ENCODE assay signal across 8 cellular contexts in the genomic region with DNA sequence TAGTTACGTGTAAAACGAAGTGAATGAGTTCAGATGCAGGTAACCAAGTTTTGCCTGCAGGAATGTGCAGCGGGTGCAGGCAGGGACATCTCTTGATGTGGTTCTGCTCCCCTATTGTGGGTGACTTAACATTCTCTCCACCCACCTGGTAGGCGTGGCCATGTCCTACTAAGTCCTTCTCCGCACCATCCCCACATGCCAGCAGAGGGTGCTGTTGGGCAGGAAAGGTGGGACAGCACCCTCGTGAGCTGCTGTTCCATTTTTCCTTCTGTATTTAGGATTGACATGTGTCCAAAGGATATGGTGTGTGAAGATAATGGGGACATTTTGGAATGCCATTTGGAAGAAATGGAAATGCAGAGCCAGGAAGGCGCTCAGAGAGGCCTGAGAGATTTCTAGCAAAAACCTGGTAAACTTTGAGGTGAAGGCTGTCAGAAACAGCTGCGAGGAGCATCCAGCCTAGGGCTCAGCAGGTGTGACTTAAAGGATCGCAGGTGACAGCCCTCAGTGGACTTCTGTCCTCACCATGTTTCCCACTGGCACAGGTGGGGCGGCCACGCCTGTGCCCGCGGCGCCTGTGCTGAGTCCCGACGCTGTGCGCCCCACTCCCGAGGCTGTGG. TPM values are rescaled to one million over a fixed set of nuclear protein-coding genes. Genes with fewer than 3 reads are reported as not detected.
DNase-seq lines count a peak whose midpoint lies in the region; ATAC-seq and TF ChIP-seq lines count a peak whose summit lies in the region.

No MANE protein-coding gene starts in this region.

- intact Hi-C loops in dorsolateral prefrontal cortex (cut with DNase I): loop anchor here (1.0 to 5.0 kb wide), 4 partner anchors 28 to 450 kb away; no protein-coding TSS in a partner anchor

- H3K9ac ChIP-seq in liver (ENCODE audit: low read depth in 1 of 2, low read length in 2 of 2): peak overlapping the region in 1 of 2 donors; percentile 40

- peak; percentile 99 for TF ChIP-seq RAD21 in liver (IDR thresholded peaks at IDR 0.05)

- no peaks in the 10 kb centered on the region for H3K9me3 ChIP-seq in liver (ENCODE audit: control insufficient read depth in 4 of 4, low read length in 3 of 4)

- ATAC-seq in GM19372 (IDR thresholded peaks at IDR 0.05; ENCODE audit: low read depth, unreplicated experiment): peak; percentile 90
- peak; percentile 99 for ATAC-seq in HG03520 (IDR thresholded peaks at IDR 0.05; ENCODE audit: unreplicated experiment)

- no peaks in the 10 kb centered on the region for H3K36me3 ChIP-seq in liver (ENCODE audit: control insufficient read depth in 4 of 4, insufficient read depth in 3 of 4, low read depth in 1 of 4, low read length in 3 of 4)

- DNase-seq in NCI-H69 (lab: John Stamatoyannopoulos, UW): peak; percentile 99
- peak; percentile 92 to 95 for DNase-seq in activated CD4-positive, alpha-beta T cell treated with anti-CD3 and anti-CD28 coated beads, Interleukin-2, amount 50 U/mL, for 24 hours (ENCODE audit: low read depth in 1 of 2, low spot score in 1 of 2)
- DNase-seq in dorsolateral prefrontal cortex: peak; percentile 92 to 98 (median 96)
- peak; percentile 98 to 99 for DNase-seq in stimulated activated CD4-positive, alpha-beta T cell treated with anti-CD3 and anti-CD28 coated beads, Interleukin-2, amount 100 ng/mL, for 48 hours

- 1% methylated on average over 18 of the region's 18 CpGs for WGBS in liver

- H3K27ac ChIP-seq in C4-2B: peak overlapping the region; percentile 72
- peak overlapping the region in 38 of 59 donors; percentile 5 to 84 (median 60) for H3K27ac ChIP-seq in dorsolateral prefrontal cortex
- no peak overlapping the region for H3K27ac ChIP-seq in liver (ENCODE audit: low read depth in 1 of 2, low read length in 2 of 2)

- H3K4me1 ChIP-seq in liver (ENCODE audit: control insufficient read depth in 4 of 4, insufficient read depth in 4 of 4, low read length in 3 of 4): peaks cover 0 to 13% (median 7%) of the 10 kb centered on the region in 4 donors

- TF ChIP-seq CTCF in C4-2B (conservative IDR thresholded peaks at IDR 0.05): peak; percentile 94
- TF ChIP-seq CTCF in dorsolateral prefrontal cortex (IDR thresholded peaks at IDR 0.05 in 54 of 56, conservative IDR thresholded peaks at IDR 0.05 in 2 of 56; ENCODE audit: low read depth in 1 of 56, partially characterized antibody in 56 of 56): peak; percentile 86 to 99 (median 97)
- TF ChIP-seq CTCF in liver (IDR thresholded peaks at IDR 0.05; ENCODE audit: low read depth, low read length, missing input control): peak; percentile 99

- H3K27me3 ChIP-seq in dorsolateral prefrontal cortex (peaks cover 0 to 4% (median 0%) of the 10 kb centered on the region in 45 donors), liver (ENCODE audit: control insufficient read depth in 4 of 4, insufficient read depth in 4 of 4, low read length in 3 of 4) (no peaks in the 10 kb centered on the region)

- H3K4me3 ChIP-seq in dorsolateral prefrontal cortex (peak overlapping the region; percentile 43 to 76 (median 64)), liver (ENCODE audit: low read depth in 1 of 3, low read length in 3 of 3) (peak overlapping the region in 2 of 3 donors; percentile 33 to 56)

TF ChIP-seq in liver, 16 proteins besides CTCF, POLR2A, EP300 and RAD21:
- peak; percentile 52 for TF ChIP-seq YY1 (IDR thresholded peaks at IDR 0.05)
- TF ChIP-seq GABPA (IDR thresholded peaks at IDR 0.05 in 1 of 2, conservative IDR thresholded peaks at IDR 0.05 in 1 of 2): no peak
- TF ChIP-seq, protein P1, sequence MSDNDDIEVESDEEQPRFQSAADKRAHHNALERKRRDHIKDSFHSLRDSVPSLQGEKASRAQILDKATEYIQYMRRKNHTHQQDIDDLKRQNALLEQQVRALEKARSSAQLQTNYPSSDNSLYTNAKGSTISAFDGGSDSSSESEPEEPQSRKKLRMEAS (IDR thresholded peaks at IDR 0.05): peak; percentile 71
- no peak for TF ChIP-seq FOXA2 (IDR thresholded peaks at IDR 0.05)
- peak in 1 of 2 donors; percentile 21 for TF ChIP-seq RXRA (IDR thresholded peaks at IDR 0.05)
- TF ChIP-seq JUND (IDR thresholded peaks at IDR 0.05): no peak
- no peak for TF ChIP-seq FOXA1 (IDR thresholded peaks at IDR 0.05)
- TF ChIP-seq SP1 (IDR thresholded peaks at IDR 0.05): peak; percentile 47
- no peak for TF ChIP-seq HNF4G (IDR thresholded peaks at IDR 0.05)
- peak; percentile 11 to 36 for TF ChIP-seq HNF4A (conservative IDR thresholded peaks at IDR 0.05)
- no peak for TF ChIP-seq NR2F2 (IDR thresholded peaks at IDR 0.05)
- TF ChIP-seq, protein P2, sequence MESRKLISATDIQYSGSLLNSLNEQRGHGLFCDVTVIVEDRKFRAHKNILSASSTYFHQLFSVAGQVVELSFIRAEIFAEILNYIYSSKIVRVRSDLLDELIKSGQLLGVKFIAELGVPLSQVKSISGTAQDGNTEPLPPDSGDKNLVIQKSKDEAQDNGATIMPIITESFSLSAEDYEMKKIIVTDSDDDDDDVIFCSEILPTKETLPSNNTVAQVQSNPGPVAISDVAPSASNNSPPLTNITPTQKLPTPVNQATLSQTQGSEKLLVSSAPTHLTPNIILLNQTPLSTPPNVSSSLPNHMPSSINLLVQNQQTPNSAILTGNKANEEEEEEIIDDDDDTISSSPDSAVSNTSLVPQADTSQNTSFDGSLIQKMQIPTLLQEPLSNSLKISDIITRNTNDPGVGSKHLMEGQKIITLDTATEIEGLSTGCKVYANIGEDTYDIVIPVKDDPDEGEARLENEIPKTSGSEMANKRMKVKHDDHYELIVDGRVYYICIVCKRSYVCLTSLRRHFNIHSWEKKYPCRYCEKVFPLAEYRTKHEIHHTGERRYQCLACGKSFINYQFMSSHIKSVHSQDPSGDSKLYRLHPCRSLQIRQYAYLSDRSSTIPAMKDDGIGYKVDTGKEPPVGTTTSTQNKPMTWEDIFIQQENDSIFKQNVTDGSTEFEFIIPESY (IDR thresholded peaks at IDR 0.05): no peak
- peak in 1 of 2 donors; percentile 51 for TF ChIP-seq EGR1 (IDR thresholded peaks at IDR 0.05; ENCODE audit: low read depth in 2 of 2)
- TF ChIP-seq, protein P3, sequence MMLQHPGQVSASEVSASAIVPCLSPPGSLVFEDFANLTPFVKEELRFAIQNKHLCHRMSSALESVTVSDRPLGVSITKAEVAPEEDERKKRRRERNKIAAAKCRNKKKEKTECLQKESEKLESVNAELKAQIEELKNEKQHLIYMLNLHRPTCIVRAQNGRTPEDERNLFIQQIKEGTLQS (IDR thresholded peaks at IDR 0.05): no peak
- TF ChIP-seq, protein P4, sequence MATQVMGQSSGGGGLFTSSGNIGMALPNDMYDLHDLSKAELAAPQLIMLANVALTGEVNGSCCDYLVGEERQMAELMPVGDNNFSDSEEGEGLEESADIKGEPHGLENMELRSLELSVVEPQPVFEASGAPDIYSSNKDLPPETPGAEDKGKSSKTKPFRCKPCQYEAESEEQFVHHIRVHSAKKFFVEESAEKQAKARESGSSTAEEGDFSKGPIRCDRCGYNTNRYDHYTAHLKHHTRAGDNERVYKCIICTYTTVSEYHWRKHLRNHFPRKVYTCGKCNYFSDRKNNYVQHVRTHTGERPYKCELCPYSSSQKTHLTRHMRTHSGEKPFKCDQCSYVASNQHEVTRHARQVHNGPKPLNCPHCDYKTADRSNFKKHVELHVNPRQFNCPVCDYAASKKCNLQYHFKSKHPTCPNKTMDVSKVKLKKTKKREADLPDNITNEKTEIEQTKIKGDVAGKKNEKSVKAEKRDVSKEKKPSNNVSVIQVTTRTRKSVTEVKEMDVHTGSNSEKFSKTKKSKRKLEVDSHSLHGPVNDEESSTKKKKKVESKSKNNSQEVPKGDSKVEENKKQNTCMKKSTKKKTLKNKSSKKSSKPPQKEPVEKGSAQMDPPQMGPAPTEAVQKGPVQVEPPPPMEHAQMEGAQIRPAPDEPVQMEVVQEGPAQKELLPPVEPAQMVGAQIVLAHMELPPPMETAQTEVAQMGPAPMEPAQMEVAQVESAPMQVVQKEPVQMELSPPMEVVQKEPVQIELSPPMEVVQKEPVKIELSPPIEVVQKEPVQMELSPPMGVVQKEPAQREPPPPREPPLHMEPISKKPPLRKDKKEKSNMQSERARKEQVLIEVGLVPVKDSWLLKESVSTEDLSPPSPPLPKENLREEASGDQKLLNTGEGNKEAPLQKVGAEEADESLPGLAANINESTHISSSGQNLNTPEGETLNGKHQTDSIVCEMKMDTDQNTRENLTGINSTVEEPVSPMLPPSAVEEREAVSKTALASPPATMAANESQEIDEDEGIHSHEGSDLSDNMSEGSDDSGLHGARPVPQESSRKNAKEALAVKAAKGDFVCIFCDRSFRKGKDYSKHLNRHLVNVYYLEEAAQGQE (IDR thresholded peaks at IDR 0.05): no peak
- no peak for TF ChIP-seq TAF1 (conservative IDR thresholded peaks at IDR 0.05)

RNA-seq across cellular contexts. Expression of a gene that starts 26.2 kb away (rescaled TPM):
- total RNA-seq in dorsolateral prefrontal cortex: 100 to 1,000 TPM; 181 to 436 (median 311) TPM
- total RNA-seq in liver: 10 to 100 TPM in 1 of 2 donors, 1 to 10 TPM in 1; 9.1 to 12.8 TPM
- 1 to 10 TPM; 2.9 to 5.1 TPM for polyA plus RNA-seq in liver

Comparison
In these comparisons a context has a peak if more than half of its experiments do, and no peak if none do; other contexts are left out.
1. H3K27ac ChIP-seq: peak in C4-2B (single experiment) and dorsolateral prefrontal cortex (38 of 59); none in liver (0 of 2).
2. RNA of a gene that starts 26.2 kb away (total RNA-seq): 181 to 436 TPM in dorsolateral prefrontal cortex; 9.1 to 12.8 TPM in liver; every median in the first group is over 10 times any median in the second.
3. Peak in every context shown above with its lines, with median percentiles within 50 percentile points of each other: CTCF ChIP-seq and DNase-seq.